8 cellular contexts compared by ENCODE assay signal in genomic region chr19:46115396-46116109, GRCh38. TPM values are rescaled to one million over a fixed set of nuclear protein-coding genes. Genes with fewer than 3 reads are reported as not detected.
DNase-seq lines count a peak whose midpoint lies in the region; ATAC-seq and TF ChIP-seq lines count a peak whose summit lies in the region.

No MANE protein-coding gene starts in this region.

- H3K4me3 Mint-ChIP-seq in activated T-cell treated with anti-CD3 and anti-CD28 coated beads, Interleukin-2, amount 50 U/mL, for 4 hours = no peak overlapping the region
- no peak overlapping the region for H3K4me3 Mint-ChIP-seq in Calu3 (ENCODE audit: low read depth, unreplicated experiment)

- H3K4me1 ChIP-seq in left lung = no peaks in the 10 kb centered on the region

- no peak overlapping the region for H3K27ac Mint-ChIP-seq in Calu3 (ENCODE audit: unreplicated experiment)

- no peak overlapping the region for H3K4me3 ChIP-seq in left lung

- H3K27me3 ChIP-seq in left lung = peaks cover 0 to 33% of the 10 kb centered on the region in 2 donors

- DNase-seq in Daoy (ENCODE audit: low read depth) (peak; percentile 89), left lung (no peak), Calu3 (no peak), NCI-H1105 treated with DMSO at 0.1 percent for 48 hours (lab: John Stamatoyannopoulos, UW) (no peak), NCI-H82 treated with DMSO at 0.1 percent for 48 hours (lab: John Stamatoyannopoulos, UW; ENCODE audit: unreplicated experiment) (no peak)
- no peak for DNase-seq in activated T-cell treated with anti-CD3 and anti-CD28 coated beads, Interleukin-2, amount 50 U/mL, for 4 hours

- H3K36me3 ChIP-seq in left lung = no peaks in the 10 kb centered on the region

- H3K4me1 Mint-ChIP-seq in activated T-cell treated with anti-CD3 and anti-CD28 coated beads, Interleukin-2, amount 50 U/mL, for 4 hours (ENCODE audit: low read depth) = peaks cover 6% of the 10 kb centered on the region
- H3K4me1 Mint-ChIP-seq in Calu3 (ENCODE audit: low read depth, unreplicated experiment) = no peaks in the 10 kb centered on the region

- no peaks in the 10 kb centered on the region for H3K36me3 Mint-ChIP-seq in activated T-cell treated with anti-CD3 and anti-CD28 coated beads, Interleukin-2, amount 50 U/mL, for 4 hours (ENCODE audit: insufficient read depth)
- H3K36me3 Mint-ChIP-seq in Calu3 (ENCODE audit: insufficient read depth, unreplicated experiment) = no peaks in the 10 kb centered on the region

- ATAC-seq in HG03280 (IDR thresholded peaks at IDR 0.05; ENCODE audit: unreplicated experiment) = peak; percentile 63
- peak; percentile 99 for ATAC-seq in activated T-cell treated with anti-CD3 and anti-CD28 coated beads, Interleukin-2, amount 50 U/mL, for 4 hours
- peak; percentile 64 for ATAC-seq in left lung
- no peak for ATAC-seq in HG03342 (IDR thresholded peaks at IDR 0.05; ENCODE audit: unreplicated experiment)

- peaks cover 59% of the 10 kb centered on the region for H3K27me3 Mint-ChIP-seq in activated T-cell treated with anti-CD3 and anti-CD28 coated beads, Interleukin-2, amount 50 U/mL, for 4 hours (ENCODE audit: low read depth)
- H3K27me3 Mint-ChIP-seq in Calu3 (ENCODE audit: unreplicated experiment) = peaks cover 77% of the 10 kb centered on the region

- H3K9me3 Mint-ChIP-seq in activated T-cell treated with anti-CD3 and anti-CD28 coated beads, Interleukin-2, amount 50 U/mL, for 4 hours = no peaks in the 10 kb centered on the region
- no peaks in the 10 kb centered on the region for H3K9me3 Mint-ChIP-seq in Calu3 (ENCODE audit: low read depth, unreplicated experiment)

- no peaks in the 10 kb centered on the region for H3K9me3 ChIP-seq in left lung

- BruUV-seq in Calu3 (replicated peaks; lab: Mats Ljungman, UMichigan) = no TSS peak

- intact Hi-C loops in left lung (cut with DNase I) (no loop called here), Calu3 (cut with micrococcal nuclease; ENCODE audit: unreplicated experiment) (no loop called here)

- CTCF ChIA-PET in Calu3 (lab: Charles Lee) = no interaction called here

- TF ChIP-seq CTCF in left lung (IDR thresholded peaks at IDR 0.05) = no peak
- TF ChIP-seq CTCF in Calu3 (IDR thresholded peaks at IDR 0.05; ENCODE audit: unreplicated experiment) = no peak

- no peak overlapping the region for H3K27ac ChIP-seq in left lung

RNA-seq across cellular contexts. Expression of gene IGFL3, which starts 8.9 kb away (rescaled TPM):
- not detected in 2 replicates for total RNA-seq in Daoy (2014; rRNA removed; shearing (Covaris generic))
- not detected for total RNA-seq in activated T-cell treated with anti-CD3 and anti-CD28 coated beads, Interleukin-2, amount 50 U/mL, for 4 hours
- not detected for total RNA-seq in left lung
- not detected in 2 replicates for total RNA-seq in Calu3 (2022)

RNA-seq across cellular contexts. Expression of gene IGFL2, which starts 32.5 kb away (rescaled TPM):
- not detected in 2 replicates for total RNA-seq in Daoy (2014; rRNA removed; shearing (Covaris generic))
- not detected for total RNA-seq in activated T-cell treated with anti-CD3 and anti-CD28 coated beads, Interleukin-2, amount 50 U/mL, for 4 hours
- total RNA-seq in left lung (1 to 10 TPM in 1 of 2 donors, not detected in 1; 1.8 TPM), Calu3 (2022) (not detected in 2 replicates)
